In the genomic region with DNA sequence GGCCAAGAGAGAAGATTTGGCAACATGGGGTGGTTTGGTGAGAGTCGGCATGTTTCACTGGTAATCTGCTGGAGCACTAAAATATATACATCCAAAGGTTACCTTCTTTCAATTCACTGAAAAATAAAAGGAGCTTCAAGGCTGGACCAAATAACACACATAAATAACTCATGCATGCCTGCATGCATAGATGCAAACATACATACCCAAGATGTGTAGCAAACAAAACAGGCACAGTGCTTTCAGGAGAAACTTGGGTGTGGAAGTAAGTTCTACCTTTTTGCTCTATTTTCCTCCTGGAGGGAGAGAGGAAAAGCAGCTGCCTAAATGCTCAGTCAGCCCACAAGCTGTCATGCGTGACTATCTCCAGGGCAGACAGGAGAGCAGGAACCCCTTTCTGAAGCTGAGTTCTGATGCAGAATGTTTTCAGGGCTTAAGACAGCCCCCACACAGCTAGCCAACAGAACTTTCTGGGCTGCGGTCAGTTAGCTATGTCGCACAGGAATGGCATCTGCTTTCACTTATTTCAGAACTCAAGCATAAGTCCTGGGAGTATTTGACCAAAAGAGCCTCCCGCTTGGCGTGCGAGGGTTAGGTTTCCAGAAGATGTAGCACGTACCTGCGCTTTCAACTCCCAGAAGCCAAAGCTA, we compare ENCODE assay signal across 8 cellular contexts.
A peak's percentile ranks its signal among the peaks of the same experiment; 100 is the strongest.
DNase-seq lines count a peak whose midpoint lies in the region; ATAC-seq and TF ChIP-seq lines count a peak whose summit lies in the region.

No MANE protein-coding gene starts in this region.

- TF ChIP-seq CTCF in Loucy (conservative IDR thresholded peaks at IDR 0.05; ENCODE audit: low read length), result no peak

- peak overlapping the region; percentile 99 for H3K27ac Mint-ChIP-seq in activated naive CD8-positive, alpha-beta T cell

- H3K27me3 ChIP-seq in Loucy (ENCODE audit: insufficient read depth, low read length, poor library complexity, severe bottlenecking), result no peaks in the 10 kb centered on the region

- no peaks in the 10 kb centered on the region for H4K20me1 ChIP-seq in Loucy (ENCODE audit: insufficient read depth, low read length, poor library complexity, severe bottlenecking)

- no peaks in the 10 kb centered on the region for H3K9me3 ChIP-seq in Loucy (ENCODE audit: insufficient read depth, low read depth, low read length)

- H3K9me3 Mint-ChIP-seq in activated naive CD8-positive, alpha-beta T cell (ENCODE audit: low read depth), result no peaks in the 10 kb centered on the region

- H3K36me3 ChIP-seq in Loucy (ENCODE audit: insufficient read depth, low read length), result no peaks in the 10 kb centered on the region

- ATAC-seq in left ventricle myocardium superior, result peak; percentile 48

- H3K4me2 ChIP-seq in Loucy (ENCODE audit: low read depth, low read length, poor library complexity, severe bottlenecking), result peak overlapping the region; percentile 78

- H3K4me3 ChIP-seq in Loucy (ENCODE audit: low read length, poor library complexity, severe bottlenecking), result peak overlapping the region; percentile 68

- H3K4me1 Mint-ChIP-seq in activated naive CD8-positive, alpha-beta T cell (ENCODE audit: low read depth), result peaks cover 75% of the 10 kb centered on the region

- peak overlapping the region; percentile 85 for H3K4me3 Mint-ChIP-seq in activated naive CD8-positive, alpha-beta T cell

- peaks cover 13% of the 10 kb centered on the region; the same call in 1 of the 2 replicates for H3K79me2 ChIP-seq in Loucy (ENCODE audit: insufficient read depth, low read length)

- intact Hi-C loops in left ventricle myocardium superior (cut with micrococcal nuclease), result no loop called here

- DNase-seq in activated CD4-positive, CD25-positive, alpha-beta regulatory T cell treated with anti-CD3 and anti-CD28 coated beads, Interleukin-2, amount 50 U/mL, for 72 hours, result peak; percentile 31
- no peak for DNase-seq in activated CD4-positive, CD25-positive, alpha-beta regulatory T cell (lab: John Stamatoyannopoulos, UW)
- peak; percentile 99 for DNase-seq in H4 (ENCODE audit: low spot score)
- no peak for DNase-seq in left ventricle myocardium superior
- peak; percentile 53 for DNase-seq in stimulated activated CD8-positive, alpha-beta memory T cell treated with anti-CD3 and anti-CD28 coated beads, Interleukin-4, amount 100 ng/mL, for 48 hours
- no peak for DNase-seq in nucleus accumbens (lab: John Stamatoyannopoulos, UW)

- peaks cover 78% of the 10 kb centered on the region for H3K4me1 ChIP-seq in Loucy (ENCODE audit: insufficient read depth, low read length, poor library complexity, severe bottlenecking)

- peaks cover 26% of the 10 kb centered on the region for H3F3A ChIP-seq in Loucy (ENCODE audit: low read depth)

- H3K9me2 ChIP-seq in Loucy (replicated peaks; ENCODE audit: low read depth, low read length), result no peaks in the 10 kb centered on the region

- H3K27me3 Mint-ChIP-seq in activated naive CD8-positive, alpha-beta T cell, result no peaks in the 10 kb centered on the region

- peaks cover 5% of the 10 kb centered on the region for H3K36me3 Mint-ChIP-seq in activated naive CD8-positive, alpha-beta T cell

- H3K9ac ChIP-seq in Loucy (ENCODE audit: low read depth, low read length, poor library complexity, severe bottlenecking), result peak overlapping the region; percentile 93

- no peak overlapping the region for H2AFZ ChIP-seq in Loucy (ENCODE audit: low read length)

Comparison
In these comparisons a context has a peak if more than half of its experiments do, and no peak if none do; other contexts are left out.
1. DNase-seq: peak in activated CD4-positive, CD25-positive, alpha-beta regulatory T cell treated with anti-CD3 and anti-CD28 coated beads, Interleukin-2, amount 50 U/mL, for 72 hours (single experiment), H4 (single experiment) and stimulated activated CD8-positive, alpha-beta memory T cell treated with anti-CD3 and anti-CD28 coated beads, Interleukin-4, amount 100 ng/mL, for 48 hours (single experiment); none in activated CD4-positive, CD25-positive, alpha-beta regulatory T cell (0 of 4), left ventricle myocardium superior (single experiment) and nucleus accumbens (0 of 56).